25 cellular contexts compared by ENCODE assay signal in genomic region chr6:61868507-61869080, GRCh38.
"Had no signal": no experiment of that assay in that cellular context is flagged by ENCODE, and none has a peak within 500 bp of the region (broad histone marks: within the 10 kb centered on the region; RNA-seq: fewer than 3 reads in every experiment).

No MANE protein-coding gene starts in this region.

- H3K4me1 Mint-ChIP-seq: central memory CD8-positive, alpha-beta T cell; memory B cell; mesothelial cell of epicardium; naive thymus-derived CD4-positive, alpha-beta T cell; nephron progenitor cell had no signal

- ATAC-seq: gastrocnemius medialis; left lobe of liver; mucosa of descending colon; naive thymus-derived CD4-positive, alpha-beta T cell; pancreas; right lobe of liver; stimulated activated naive B cell treated with anti-CD40 and anti-IgM and Interleukin-4, amounts not matched to agents 10 μg/mL and 1 μg/mL and 100 μg/mL, for 72 hours had no signal

- H3K36me3 Mint-ChIP-seq: naive thymus-derived CD4-positive, alpha-beta T cell had no signal

- H3K27me3 Mint-ChIP-seq: central memory CD8-positive, alpha-beta T cell; memory B cell; naive thymus-derived CD4-positive, alpha-beta T cell; stimulated activated naive B cell treated with anti-CD40 and anti-IgM and Interleukin-4, amounts not matched to agents 10 μg/mL and 1 μg/mL and 100 μg/mL, for 72 hours; stimulated activated naive CD8-positive, alpha-beta T cell treated with anti-CD3 and anti-CD28 coated beads, Interleukin-15, Interleukin-2, amounts not matched to agents 100 ng/mL and 50 ng/mL, for 24 hours; type B pancreatic cell had no signal

- H3K9me3 ChIP-seq: gastrocnemius medialis, pancreas, right lobe of liver, testis, tibial artery had no signal

- H3K36me3 ChIP-seq: cardiac muscle cell, gastrocnemius medialis, pancreas, right lobe of liver, tibial artery had no signal

- DNase-seq: cortex of kidney; effector CD4-positive, alpha-beta T cell; foreskin fibroblast; gastrocnemius medialis; head of caudate nucleus; naive thymus-derived CD4-positive, alpha-beta T cell; nephron progenitor cell; occipital lobe; retina; stimulated activated CD4-positive, alpha-beta T cell treated with anti-CD3 and anti-CD28 coated beads, Interleukin-15, amount 100 ng/mL, for 24 hours; stimulated activated CD4-positive, alpha-beta T cell treated with anti-CD3 and anti-CD28 coated beads, Interleukin-2, amount 100 ng/mL, for 48 hours; stimulated activated naive B cell treated with anti-CD40 and anti-IgM and Interleukin-4, amounts not matched to agents 10 μg/mL and 1 μg/mL and 100 μg/mL, for 72 hours; testis; tibial artery had no signal

- H3K27ac ChIP-seq: cardiac muscle cell, gastrocnemius medialis, pancreas, right lobe of liver, testis, tibial artery had no signal

- H3K4me1 ChIP-seq: gastrocnemius medialis, pancreas, right lobe of liver, testis, tibial artery had no signal

- H3K27me3 ChIP-seq: cardiac muscle cell, gastrocnemius medialis, pancreas, right lobe of liver, testis, tibial artery had no signal

- H3K27ac Mint-ChIP-seq: memory B cell; mesothelial cell of epicardium; naive thymus-derived CD4-positive, alpha-beta T cell; nephron progenitor cell; stimulated activated naive B cell treated with anti-CD40 and anti-IgM and Interleukin-4, amounts not matched to agents 10 μg/mL and 1 μg/mL and 100 μg/mL, for 72 hours; stimulated activated naive CD8-positive, alpha-beta T cell treated with anti-CD3 and anti-CD28 coated beads, Interleukin-15, Interleukin-2, amounts not matched to agents 100 ng/mL and 50 ng/mL, for 24 hours; type B pancreatic cell had no signal

- H3K4me3 Mint-ChIP-seq: central memory CD8-positive, alpha-beta T cell; memory B cell; mesothelial cell of epicardium; naive thymus-derived CD4-positive, alpha-beta T cell; nephron progenitor cell; stimulated activated naive B cell treated with anti-CD40 and anti-IgM and Interleukin-4, amounts not matched to agents 10 μg/mL and 1 μg/mL and 100 μg/mL, for 72 hours; stimulated activated naive CD8-positive, alpha-beta T cell treated with anti-CD3 and anti-CD28 coated beads, Interleukin-15, Interleukin-2, amounts not matched to agents 100 ng/mL and 50 ng/mL, for 24 hours; type B pancreatic cell had no signal

- H3K4me3 ChIP-seq: cardiac muscle cell, gastrocnemius medialis, lung, mucosa of descending colon, pancreas, right lobe of liver, testis, tibial artery had no signal
